In the genomic region with DNA sequence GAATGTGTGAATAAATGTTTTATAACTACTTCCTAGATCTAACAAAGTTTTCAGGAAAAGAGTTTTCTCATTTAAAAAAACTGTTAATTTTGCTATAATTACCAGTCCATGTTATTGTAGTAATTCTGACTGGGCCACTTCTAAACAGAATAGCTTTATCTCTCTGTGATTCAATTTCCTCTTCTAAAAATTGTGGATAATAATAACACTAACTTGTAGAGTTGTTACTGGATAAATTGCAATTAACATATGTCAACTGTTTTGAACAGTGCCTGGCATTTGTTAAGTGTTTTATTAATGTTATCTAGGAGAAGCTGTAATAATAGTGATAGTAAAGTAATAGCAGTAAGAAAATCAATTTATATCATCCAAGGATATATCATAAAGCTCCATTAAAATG, we compare ENCODE assay signal across 1 cellular context.
TF ChIP-seq lines count a peak whose summit lies in the region.

No MANE protein-coding gene starts in this region.

TF ChIP-seq in A549, 52 proteins besides CTCF, POLR2A, EP300 and RAD21:
- TF ChIP-seq HMGXB4 (CRISPR knock-in tag; IDR thresholded peaks at IDR 0.05; ENCODE audit: borderline replicate concordance) (no peak), BHLHE40 (IDR thresholded peaks at IDR 0.05; ENCODE audit: low read depth, low read length) (no peak), PHF8 (IDR thresholded peaks at IDR 0.05; ENCODE audit: borderline replicate concordance, low read depth) (no peak), RFX5 (IDR thresholded peaks at IDR 0.05) (no peak), FOXS1 (CRISPR knock-in tag; IDR thresholded peaks at IDR 0.05) (no peak), ESRRA (IDR thresholded peaks at IDR 0.05; ENCODE audit: borderline replicate concordance, low read length) (no peak), ZNF302 (CRISPR knock-in tag; IDR thresholded peaks at IDR 0.05) (no peak), CBX2 (IDR thresholded peaks at IDR 0.05; ENCODE audit: borderline replicate concordance, low read depth) (no peak), MAFK (IDR thresholded peaks at IDR 0.05; ENCODE audit: partially characterized antibody) (no peak), TFCP2L1 (CRISPR knock-in tag; IDR thresholded peaks at IDR 0.05) (no peak), EHF (CRISPR knock-in tag; IDR thresholded peaks at IDR 0.05) (no peak), POLR2AphosphoS2 (conservative IDR thresholded peaks at IDR 0.05; ENCODE audit: low read length) (no peak), HOXA7 (CRISPR knock-in tag; IDR thresholded peaks at IDR 0.05) (no peak)
- TF ChIP-seq, protein P1, sequence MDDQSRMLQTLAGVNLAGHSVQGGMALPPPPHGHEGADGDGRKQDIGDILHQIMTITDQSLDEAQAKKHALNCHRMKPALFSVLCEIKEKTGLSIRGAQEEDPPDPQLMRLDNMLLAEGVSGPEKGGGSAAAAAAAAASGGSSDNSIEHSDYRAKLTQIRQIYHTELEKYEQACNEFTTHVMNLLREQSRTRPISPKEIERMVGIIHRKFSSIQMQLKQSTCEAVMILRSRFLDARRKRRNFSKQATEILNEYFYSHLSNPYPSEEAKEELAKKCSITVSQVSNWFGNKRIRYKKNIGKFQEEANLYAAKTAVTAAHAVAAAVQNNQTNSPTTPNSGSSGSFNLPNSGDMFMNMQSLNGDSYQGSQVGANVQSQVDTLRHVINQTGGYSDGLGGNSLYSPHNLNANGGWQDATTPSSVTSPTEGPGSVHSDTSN (IDR thresholded peaks at IDR 0.05) = no peak
- TF ChIP-seq, protein P2, sequence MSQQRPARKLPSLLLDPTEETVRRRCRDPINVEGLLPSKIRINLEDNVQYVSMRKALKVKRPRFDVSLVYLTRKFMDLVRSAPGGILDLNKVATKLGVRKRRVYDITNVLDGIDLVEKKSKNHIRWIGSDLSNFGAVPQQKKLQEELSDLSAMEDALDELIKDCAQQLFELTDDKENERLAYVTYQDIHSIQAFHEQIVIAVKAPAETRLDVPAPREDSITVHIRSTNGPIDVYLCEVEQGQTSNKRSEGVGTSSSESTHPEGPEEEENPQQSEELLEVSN (IDR thresholded peaks at IDR 0.05; ENCODE audit: borderline replicate concordance, low read depth) = no peak
